Comparison of ENCODE assay signal across 9 cellular contexts in the genomic region with DNA sequence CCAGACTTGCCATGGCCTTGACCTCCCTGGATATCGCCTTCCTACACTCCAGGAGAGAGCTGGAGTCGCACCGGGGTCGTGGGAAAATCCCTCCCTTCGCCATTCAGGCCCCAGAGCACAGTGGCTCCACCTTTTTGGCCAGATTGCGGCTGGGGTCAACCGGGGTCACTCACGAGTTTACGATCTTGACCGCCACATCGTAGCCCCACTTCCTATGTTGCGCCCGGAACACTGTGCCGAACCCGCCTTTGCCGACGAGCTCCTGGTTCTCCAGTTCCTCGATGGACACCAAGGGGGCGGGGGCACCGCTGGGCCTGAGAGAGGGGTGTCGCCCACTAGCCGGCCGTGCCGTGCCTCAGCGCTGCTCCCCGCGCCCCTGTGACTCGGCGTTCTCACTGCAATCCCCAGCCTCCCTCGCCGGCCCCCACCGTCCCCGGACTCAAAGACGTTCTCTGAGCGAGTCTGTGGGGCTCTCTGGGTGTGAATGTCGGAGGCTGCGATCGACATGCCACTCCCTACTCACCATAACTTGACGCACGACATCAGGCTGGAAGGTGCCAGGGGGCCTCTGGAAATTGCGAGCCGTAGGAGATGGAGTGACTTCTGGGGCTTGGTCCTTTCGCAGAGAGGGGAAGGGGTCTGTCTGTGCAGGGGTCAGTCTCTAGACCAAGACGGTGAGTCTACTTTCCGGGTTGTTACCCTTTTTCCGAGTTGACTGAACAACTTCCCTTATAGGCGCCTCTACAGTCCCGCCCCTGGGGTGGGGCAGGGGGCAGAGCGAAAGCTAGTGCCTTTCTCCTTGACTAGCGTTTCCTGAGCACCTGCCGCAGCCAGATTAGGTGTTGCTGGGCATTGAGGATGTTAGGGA. TPM values are rescaled to one million over a fixed set of nuclear protein-coding genes. Genes with fewer than 3 reads are reported as not detected.
DNase-seq lines count a peak whose midpoint lies in the region; ATAC-seq and TF ChIP-seq lines count a peak whose summit lies in the region.
"Had no signal": no experiment of that assay in that cellular context is flagged by ENCODE, and none has a peak within 500 bp of the region (broad histone marks: within the 10 kb centered on the region; RNA-seq: fewer than 3 reads in every experiment).

A gene (minus strand): TSS at position 708 of the 868 bp plus-strand sequence. CDS start 165 bp downstream, at position 543.

- ATAC-seq in GM18867 (IDR thresholded peaks at IDR 0.05; ENCODE audit: unreplicated experiment) (peak; percentile 91), HG03025 (IDR thresholded peaks at IDR 0.05; ENCODE audit: low FRiP score, unreplicated experiment) (peak; percentile 67), lung (ENCODE audit: insufficient read depth, low FRiP score) (peak; percentile 66)

- no peak within 1 kb of the TSS for H3K4me3 ChIP-seq in mammary epithelial cell (replicated peaks in 1 of 3; ENCODE audit: insufficient read depth in 1 of 3, low read depth in 2 of 3, low read length in 3 of 3)
- peak within 1 kb of the TSS; percentile 44 for H3K4me3 ChIP-seq in lung
- H3K4me3 ChIP-seq: SJSA1 had no signal

- H3K9me3 ChIP-seq in mammary epithelial cell (replicated peaks; ENCODE audit: insufficient read depth, low read length): no peaks in the 10 kb centered on the region
- H3K9me3 ChIP-seq in lung (ENCODE audit: control insufficient read depth in 2 of 2, insufficient read depth in 1 of 2, low read length in 1 of 2): no peaks in the 10 kb centered on the region
- H3K9me3 ChIP-seq: SJSA1 had no signal

- dilution Hi-C loops in mammary epithelial cell (cut with HindIII; ENCODE audit: low sequenced_read_pairs): loop anchor here (5.0 to 10.0 kb wide), 2 partner anchors 75 to 98 kb away; no protein-coding TSS in a partner anchor

- no peaks in the 10 kb centered on the region for H4K20me1 ChIP-seq in mammary epithelial cell (ENCODE audit: insufficient read depth, low read length)

- H3K27ac ChIP-seq in mammary epithelial cell (ENCODE audit: insufficient read depth, low read depth, low read length): no peak within 1 kb of the TSS
- H3K27ac ChIP-seq in lung (ENCODE audit: low read depth in 1 of 2, low read length in 1 of 2): peak within 1 kb of the TSS in 1 of 2 donors; percentile 80
- H3K27ac ChIP-seq: SJSA1 had no signal

- H3K4me1 Mint-ChIP-seq in T-helper 2 cell treated with Interferon-gamma antibody and Interleukin-4, amounts not matched to agents 5 μg/mL and 100 μg/mL, for 36 hours (ENCODE audit: low read depth): peaks cover 25% of the 10 kb centered on the region

- peak within 1 kb of the TSS; percentile 86 for H3K27ac Mint-ChIP-seq in T-helper 2 cell treated with Interferon-gamma antibody and Interleukin-4, amounts not matched to agents 5 μg/mL and 100 μg/mL, for 36 hours

- peak within 1 kb of the TSS; percentile 96 for H3K4me3 Mint-ChIP-seq in T-helper 2 cell treated with Interferon-gamma antibody and Interleukin-4, amounts not matched to agents 5 μg/mL and 100 μg/mL, for 36 hours

- CTCF ChIA-PET in mammary epithelial cell (lab: Charles Lee; ENCODE audit: low non-redundant PET): interaction anchor here (0.6 kb wide), 1 partner anchor 43 kb away, joined by 5 read pairs; no protein-coding TSS in a partner anchor

- H3K79me2 ChIP-seq in mammary epithelial cell (ENCODE audit: insufficient read depth, low read length): no peaks in the 10 kb centered on the region

- TF ChIP-seq CTCF in mammary epithelial cell (conservative IDR thresholded peaks at IDR 0.05 in 1 of 2, IDR thresholded peaks at IDR 0.05 in 1 of 2; ENCODE audit: extremely low read depth in 1 of 2, insufficient read depth in 1 of 2, low read depth in 1 of 2, low read length in 2 of 2) (no peak), lung (IDR thresholded peaks at IDR 0.05; ENCODE audit: control extremely low read depth, extremely low read depth) (no peak)

- peaks cover 33% of the 10 kb centered on the region for H3K36me3 Mint-ChIP-seq in T-helper 2 cell treated with Interferon-gamma antibody and Interleukin-4, amounts not matched to agents 5 μg/mL and 100 μg/mL, for 36 hours (ENCODE audit: low read depth)

- peaks cover 5% of the 10 kb centered on the region for H3K4me1 ChIP-seq in mammary epithelial cell (ENCODE audit: insufficient read depth, low read length)
- H3K4me1 ChIP-seq in lung (ENCODE audit: control insufficient read depth in 2 of 2, insufficient read depth in 2 of 2, low read length in 2 of 2): peaks cover 0 to 22% of the 10 kb centered on the region in 2 donors
- H3K4me1 ChIP-seq: SJSA1 had no signal

- no peaks in the 10 kb centered on the region for H3K9me3 Mint-ChIP-seq in T-helper 2 cell treated with Interferon-gamma antibody and Interleukin-4, amounts not matched to agents 5 μg/mL and 100 μg/mL, for 36 hours

- no peaks in the 10 kb centered on the region for H3K36me3 ChIP-seq in mammary epithelial cell (ENCODE audit: insufficient read depth, low read length)
- peaks cover 0 to 5% of the 10 kb centered on the region in 2 donors for H3K36me3 ChIP-seq in lung (ENCODE audit: control insufficient read depth in 2 of 2, insufficient read depth in 2 of 2, low read length in 2 of 2)
- H3K36me3 ChIP-seq: SJSA1 had no signal

- 59% methylated on average over 25 of the region's 51 CpGs for WGBS in mammary epithelial cell (ENCODE audit: low coverage, missing lambda C conversion rate)
- WGBS in lung, 2 donors: 6% methylated on average over 51 of the region's 51 CpGs

- peak; percentile 64 for DNase-seq in T-helper 2 cell treated with Interferon-gamma antibody and Interleukin-4, amounts not matched to agents 5 μg/mL and 100 μg/mL, for 36 hours (ENCODE audit: low spot score)
- DNase-seq in mammary epithelial cell: no peak
- DNase-seq in lung (ENCODE audit: low spot score): peak; percentile 78
- peak; percentile 54 for DNase-seq in stimulated activated CD8-positive, alpha-beta memory T cell treated with anti-CD3 and anti-CD28 coated beads, Interleukin-4, amount 100 ng/mL, for 24 hours (ENCODE audit: low read depth)
- no peak for DNase-seq in globus pallidus (ENCODE audit: low spot score)
- DNase-seq in NCI-H1930 (lab: John Stamatoyannopoulos, UW): no peak

- H3K27me3 ChIP-seq in mammary epithelial cell (ENCODE audit: insufficient read depth, low read length) (peaks cover 11% of the 10 kb centered on the region), lung (ENCODE audit: control insufficient read depth, insufficient read depth) (no peaks in the 10 kb centered on the region)
- H3K27me3 ChIP-seq: SJSA1 had no signal

- H3K27me3 Mint-ChIP-seq in T-helper 2 cell treated with Interferon-gamma antibody and Interleukin-4, amounts not matched to agents 5 μg/mL and 100 μg/mL, for 36 hours (ENCODE audit: low read depth): peaks cover 34% of the 10 kb centered on the region

- peak within 1 kb of the TSS; percentile 27 for H2AFZ ChIP-seq in mammary epithelial cell (ENCODE audit: low read depth, low read length)

- intact Hi-C loops in mammary epithelial cell (cut with micrococcal nuclease): loop anchor here (10.0 kb wide), 1 partner anchor 365 kb away; no protein-coding TSS in a partner anchor

- H3K9ac ChIP-seq in mammary epithelial cell (ENCODE audit: insufficient read depth, low read length): no peak within 1 kb of the TSS

- no peak within 1 kb of the TSS for H3K4me2 ChIP-seq in mammary epithelial cell (ENCODE audit: insufficient read depth, low read depth, low read length)

- in situ Hi-C loops in mammary epithelial cell (cut with MboI; ENCODE audit: low sequenced_read_pairs in 2 of 2): no loop called here

- BruUV-seq in mammary epithelial cell (replicated peaks; lab: Mats Ljungman, UMichigan): no TSS peak

RNA-seq across cellular contexts. Expression of the gene that starts here (rescaled TPM):
- total RNA-seq in mammary epithelial cell (under 1 TPM; under 0.01 to 0.61 TPM), lung (10 to 100 TPM in 1 of 2 donors, 1 to 10 TPM in 1; 6.4 to 26.0 TPM)
- polyA plus RNA-seq in mammary epithelial cell (0.06 TPM), lung (10 to 100 TPM; 13.0 to 23.4 TPM)
- not detected for polyA minus RNA-seq in mammary epithelial cell
- total RNA-seq: SJSA1 had no signal

Comparison
In these comparisons a context has a peak if more than half of its experiments do, and no peak if none do; other contexts are left out.
1. RNA of the gene that starts here (total RNA-seq): 6.4 to 26.0 TPM in lung; under 0.01 to 0.61 TPM in mammary epithelial cell; every median in the first group is over 4 times any median in the second.
2. RNA of the gene that starts here (polyA plus RNA-seq): 13.0 to 23.4 TPM in lung; 0.06 TPM in mammary epithelial cell (single experiment); every median in the first group is over 10 times any median in the second.
3. DNase-seq: peak in T-helper 2 cell treated with Interferon-gamma antibody and Interleukin-4, amounts not matched to agents 5 μg/mL and 100 μg/mL, for 36 hours (single experiment), lung (single experiment) and stimulated activated CD8-positive, alpha-beta memory T cell treated with anti-CD3 and anti-CD28 coated beads, Interleukin-4, amount 100 ng/mL, for 24 hours (single experiment); none in mammary epithelial cell (single experiment), globus pallidus (single experiment) and NCI-H1930 (0 of 2).
4. Peak in every context shown above with its lines, with median percentiles within 50 percentile points of each other: ATAC-seq.